8 cellular contexts compared by ENCODE assay signal in the genomic region with DNA sequence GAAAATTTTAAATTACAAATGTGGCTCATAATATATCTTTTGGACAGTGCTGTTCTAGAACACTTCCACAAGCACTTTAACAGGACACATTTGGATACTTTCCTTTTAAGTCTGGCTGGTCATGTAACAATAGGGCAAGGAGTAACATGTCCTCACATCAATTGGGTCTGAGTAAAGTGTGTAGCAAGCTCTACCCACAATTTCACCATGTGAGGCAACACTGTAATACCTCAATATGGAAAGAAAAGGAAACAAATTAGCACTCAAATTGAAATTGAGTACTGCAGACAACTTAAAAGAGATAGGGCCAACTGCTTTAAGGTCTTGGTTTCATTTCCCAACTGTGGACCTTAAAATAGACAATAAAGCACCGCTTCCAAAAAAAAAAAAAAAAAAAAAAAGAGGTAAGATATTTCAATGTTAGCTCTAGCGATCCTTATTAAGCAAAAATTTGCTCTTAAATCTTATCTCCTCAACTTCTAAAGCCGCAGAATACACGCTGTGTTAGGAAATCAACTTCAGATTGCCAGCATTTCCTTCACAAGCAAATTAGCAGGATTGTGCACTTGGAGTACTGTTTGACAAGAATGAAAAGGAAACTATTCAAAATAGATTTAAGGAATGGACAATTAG. TPM values are rescaled to one million over a fixed set of nuclear protein-coding genes. Genes with fewer than 3 reads are reported as not detected.
DNase-seq lines count a peak whose midpoint lies in the region; ATAC-seq and TF ChIP-seq lines count a peak whose summit lies in the region.

No MANE protein-coding gene starts in this region.

- intact Hi-C loops in Calu3 (cut with micrococcal nuclease; ENCODE audit: unreplicated experiment), result loop anchor here (1.0 to 2.0 kb wide), 3 partner anchors 15 to 369 kb away; no protein-coding TSS in a partner anchor
- intact Hi-C loops in activated CD8-positive, alpha-beta T cell treated with anti-CD3 and anti-CD28 coated beads for 36 hours (cut with micrococcal nuclease), result loop anchor here (10.0 kb wide), 1 partner anchor 127 kb away; no protein-coding TSS in a partner anchor
- intact Hi-C loops in stomach (cut with DNase I; ENCODE audit: low total_unique reads), result no loop called here

- no peak for TF ChIP-seq POLR2A in stomach (IDR thresholded peaks at IDR 0.05)

- H3K4me3 Mint-ChIP-seq in Calu3 (ENCODE audit: low read depth, unreplicated experiment), result peak overlapping the region; percentile 91
- H3K4me3 Mint-ChIP-seq in activated CD8-positive, alpha-beta T cell treated with anti-CD3 and anti-CD28 coated beads for 36 hours, result peak overlapping the region; percentile 96

- no peaks in the 10 kb centered on the region for H3K27me3 ChIP-seq in stomach

- H3K36me3 ChIP-seq in stomach, result no peaks in the 10 kb centered on the region

- H3K27ac Mint-ChIP-seq in Calu3 (ENCODE audit: unreplicated experiment), result peak overlapping the region; percentile 81
- H3K27ac Mint-ChIP-seq in activated CD8-positive, alpha-beta T cell treated with anti-CD3 and anti-CD28 coated beads for 36 hours, result peak overlapping the region; percentile 93

- 0 to 30% (median 4%) methylated on average over 4 of the region's 4 CpGs for WGBS in stomach, 5 donors

- POLR2A ChIA-PET in activated CD8-positive, alpha-beta T cell treated with anti-CD3 and anti-CD28 coated beads for 36 hours (lab: Charles Lee), result no interaction called here

- TF ChIP-seq CTCF in Calu3 (IDR thresholded peaks at IDR 0.05; ENCODE audit: unreplicated experiment) (no peak), stomach (IDR thresholded peaks at IDR 0.05) (no peak)
- no peak for TF ChIP-seq CTCF in activated CD8-positive, alpha-beta T cell treated with anti-CD3 and anti-CD28 coated beads for 36 hours (IDR thresholded peaks at IDR 0.05)

- H3K4me3 ChIP-seq in iPS-18c (ENCODE audit: insufficient read depth, low read depth, low read length), result peak overlapping the region; percentile 73
- peak overlapping the region; percentile 45 to 65 (median 61) for H3K4me3 ChIP-seq in stomach

- peaks cover 32% of the 10 kb centered on the region for H3K36me3 Mint-ChIP-seq in Calu3 (ENCODE audit: insufficient read depth, unreplicated experiment)
- no peaks in the 10 kb centered on the region for H3K36me3 Mint-ChIP-seq in activated CD8-positive, alpha-beta T cell treated with anti-CD3 and anti-CD28 coated beads for 36 hours (ENCODE audit: low read depth)

- H3K9me3 ChIP-seq in iPS-18c (ENCODE audit: control insufficient read depth, insufficient read depth, low read length), result peaks cover 7% of the 10 kb centered on the region
- no peaks in the 10 kb centered on the region for H3K9me3 ChIP-seq in stomach

- H3K4me1 ChIP-seq in stomach, result peaks cover 0 to 21% (median 10%) of the 10 kb centered on the region in 4 donors

- H3K27me3 Mint-ChIP-seq in Calu3 (ENCODE audit: unreplicated experiment), result no peaks in the 10 kb centered on the region
- H3K27me3 Mint-ChIP-seq in activated CD8-positive, alpha-beta T cell treated with anti-CD3 and anti-CD28 coated beads for 36 hours, result no peaks in the 10 kb centered on the region

- CTCF ChIA-PET in Calu3 (lab: Charles Lee), result interaction anchor here (0.6 to 0.7 kb wide), 2 partner anchors 48 to 641 kb away, joined by 4 read pairs; no protein-coding TSS in a partner anchor
- CTCF ChIA-PET in activated CD8-positive, alpha-beta T cell treated with anti-CD3 and anti-CD28 coated beads for 36 hours (lab: Charles Lee), result no interaction called here

- peak; percentile 18 for ATAC-seq in activated CD8-positive, alpha-beta T cell treated with anti-CD3 and anti-CD28 coated beads for 36 hours
- no peak for ATAC-seq in HG02840 (IDR thresholded peaks at IDR 0.05; ENCODE audit: low FRiP score, unreplicated experiment)

- BruUV-seq in Calu3 (replicated peaks; lab: Mats Ljungman, UMichigan), result TSS peak; percentile 48

- H3K9me3 Mint-ChIP-seq in Calu3 (ENCODE audit: low read depth, unreplicated experiment), result no peaks in the 10 kb centered on the region
- H3K9me3 Mint-ChIP-seq in activated CD8-positive, alpha-beta T cell treated with anti-CD3 and anti-CD28 coated beads for 36 hours, result no peaks in the 10 kb centered on the region

- peak overlapping the region in 4 of 5 donors; percentile 80 to 92 (median 90) for H3K27ac ChIP-seq in stomach

- no peak for DNase-seq in Calu3
- peak; percentile 1 for DNase-seq in HT1080 (ENCODE audit: low read depth)
- DNase-seq in activated CD8-positive, alpha-beta T cell treated with anti-CD3 and anti-CD28 coated beads for 36 hours, result no peak
- no peak for DNase-seq in stomach
- no peak for DNase-seq in stimulated activated CD4-positive, alpha-beta T cell treated with anti-CD3 and anti-CD28 coated beads, Interleukin-4, amount 100 ng/mL, for 24 hours
- DNase-seq in NCI-H2081 treated with DMSO at 0.1 percent for 48 hours (lab: John Stamatoyannopoulos, UW), result no peak

- peaks cover 11% of the 10 kb centered on the region for H3K4me1 Mint-ChIP-seq in Calu3 (ENCODE audit: low read depth, unreplicated experiment)
- peaks cover 39% of the 10 kb centered on the region for H3K4me1 Mint-ChIP-seq in activated CD8-positive, alpha-beta T cell treated with anti-CD3 and anti-CD28 coated beads for 36 hours (ENCODE audit: low read depth)

- no peak for TF ChIP-seq EP300 in stomach (IDR thresholded peaks at IDR 0.05)

RNA-seq across cellular contexts. Expression of gene CASK, which starts 1.7 kb away (rescaled TPM):
- total RNA-seq in Calu3 (2022), result 138 and 157 TPM in 2 replicates
- total RNA-seq in HT1080 (2014; rRNA removed; shearing (Covaris generic)), result 11.8 and 12.7 TPM in 2 replicates
- 12.0 and 12.2 TPM in 2 replicates for polyA plus RNA-seq in HT1080 (2015; cell fraction: cytosol; rRNA removed)
- 15.2 and 16.9 TPM in 2 replicates for polyA plus RNA-seq in HT1080 (2015; cell fraction: nucleus; rRNA removed)
- total RNA-seq in activated CD8-positive, alpha-beta T cell treated with anti-CD3 and anti-CD28 coated beads for 36 hours, result 10 to 100 TPM; 18.2 to 20.2 TPM
- 10 to 100 TPM; 32.0 to 82.0 (median 38.8) TPM for total RNA-seq in stomach
- 10 to 100 TPM in 1 of 3 donors, 1 to 10 TPM in 2; 7.3 to 14.4 (median 7.3) TPM for polyA plus RNA-seq in stomach
